In genomic region chr11:65637794-65638317, GRCh38 we compare ENCODE assay signal across 1 cellular context.
TF ChIP-seq lines count a peak whose summit lies in the region.

A gene with protein sequence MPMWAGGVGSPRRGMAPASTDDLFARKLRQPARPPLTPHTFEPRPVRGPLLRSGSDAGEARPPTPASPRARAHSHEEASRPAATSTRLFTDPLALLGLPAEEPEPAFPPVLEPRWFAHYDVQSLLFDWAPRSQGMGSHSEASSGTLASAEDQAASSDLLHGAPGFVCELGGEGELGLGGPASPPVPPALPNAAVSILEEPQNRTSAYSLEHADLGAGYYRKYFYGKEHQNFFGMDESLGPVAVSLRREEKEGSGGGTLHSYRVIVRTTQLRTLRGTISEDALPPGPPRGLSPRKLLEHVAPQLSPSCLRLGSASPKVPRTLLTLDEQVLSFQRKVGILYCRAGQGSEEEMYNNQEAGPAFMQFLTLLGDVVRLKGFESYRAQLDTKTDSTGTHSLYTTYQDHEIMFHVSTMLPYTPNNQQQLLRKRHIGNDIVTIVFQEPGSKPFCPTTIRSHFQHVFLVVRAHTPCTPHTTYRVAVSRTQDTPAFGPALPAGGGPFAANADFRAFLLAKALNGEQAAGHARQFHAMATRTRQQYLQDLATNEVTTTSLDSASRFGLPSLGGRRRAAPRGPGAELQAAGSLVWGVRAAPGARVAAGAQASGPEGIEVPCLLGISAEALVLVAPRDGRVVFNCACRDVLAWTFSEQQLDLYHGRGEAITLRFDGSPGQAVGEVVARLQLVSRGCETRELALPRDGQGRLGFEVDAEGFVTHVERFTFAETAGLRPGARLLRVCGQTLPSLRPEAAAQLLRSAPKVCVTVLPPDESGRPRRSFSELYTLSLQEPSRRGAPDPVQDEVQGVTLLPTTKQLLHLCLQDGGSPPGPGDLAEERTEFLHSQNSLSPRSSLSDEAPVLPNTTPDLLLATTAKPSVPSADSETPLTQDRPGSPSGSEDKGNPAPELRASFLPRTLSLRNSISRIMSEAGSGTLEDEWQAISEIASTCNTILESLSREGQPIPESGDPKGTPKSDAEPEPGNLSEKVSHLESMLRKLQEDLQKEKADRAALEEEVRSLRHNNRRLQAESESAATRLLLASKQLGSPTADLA (plus strand): TSS chr11:65638101. CDS start chr11:65640922, 2,821 bp downstream.

TF ChIP-seq in K562, 482 proteins besides CTCF, POLR2A, EP300 and RAD21 (continued from another document and continues in another):
- TF ChIP-seq, protein P1, sequence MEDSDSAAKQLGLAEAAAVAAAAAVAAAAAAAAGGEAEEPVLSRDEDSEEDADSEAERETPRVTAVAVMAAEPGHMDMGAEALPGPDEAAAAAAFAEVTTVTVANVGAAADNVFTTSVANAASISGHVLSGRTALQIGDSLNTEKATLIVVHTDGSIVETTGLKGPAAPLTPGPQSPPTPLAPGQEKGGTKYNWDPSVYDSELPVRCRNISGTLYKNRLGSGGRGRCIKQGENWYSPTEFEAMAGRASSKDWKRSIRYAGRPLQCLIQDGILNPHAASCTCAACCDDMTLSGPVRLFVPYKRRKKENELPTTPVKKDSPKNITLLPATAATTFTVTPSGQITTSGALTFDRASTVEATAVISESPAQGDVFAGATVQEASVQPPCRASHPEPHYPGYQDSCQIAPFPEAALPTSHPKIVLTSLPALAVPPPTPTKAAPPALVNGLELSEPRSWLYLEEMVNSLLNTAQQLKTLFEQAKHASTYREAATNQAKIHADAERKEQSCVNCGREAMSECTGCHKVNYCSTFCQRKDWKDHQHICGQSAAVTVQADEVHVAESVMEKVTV (CRISPR knock-in tag; IDR thresholded peaks at IDR 0.05) = 0 out of 2 replicates have a peak, but pooled peaks have one; percentile 18
- TF ChIP-seq MAFF (IDR thresholded peaks at IDR 0.05; ENCODE audit: low read length) = no peak
- peak; percentile 23 for TF ChIP-seq FIP1L1 (IDR thresholded peaks at IDR 0.05; ENCODE audit: low read depth, low read length, poor library complexity, severe bottlenecking)
- TF ChIP-seq, protein P2, sequence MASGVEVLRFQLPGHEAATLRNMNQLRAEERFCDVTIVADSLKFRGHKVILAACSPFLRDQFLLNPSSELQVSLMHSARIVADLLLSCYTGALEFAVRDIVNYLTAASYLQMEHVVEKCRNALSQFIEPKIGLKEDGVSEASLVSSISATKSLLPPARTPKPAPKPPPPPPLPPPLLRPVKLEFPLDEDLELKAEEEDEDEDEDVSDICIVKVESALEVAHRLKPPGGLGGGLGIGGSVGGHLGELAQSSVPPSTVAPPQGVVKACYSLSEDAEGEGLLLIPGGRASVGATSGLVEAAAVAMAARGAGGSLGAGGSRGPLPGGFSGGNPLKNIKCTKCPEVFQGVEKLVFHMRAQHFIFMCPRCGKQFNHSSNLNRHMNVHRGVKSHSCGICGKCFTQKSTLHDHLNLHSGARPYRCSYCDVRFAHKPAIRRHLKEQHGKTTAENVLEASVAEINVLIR (CRISPR knock-in tag; IDR thresholded peaks at IDR 0.05) = no peak
- TF ChIP-seq ZEB2 (IDR thresholded peaks at IDR 0.05) = no peak
- TF ChIP-seq AFF4 (CRISPR knock-in tag; IDR thresholded peaks at IDR 0.05) = no peak
- no peak for TF ChIP-seq TFAM (CRISPR knock-in tag; conservative IDR thresholded peaks at IDR 0.05)
- no peak for TF ChIP-seq ZNF23 (CRISPR knock-in tag; IDR thresholded peaks at IDR 0.05)
- no peak for TF ChIP-seq ZNF124 (CRISPR knock-in tag; IDR thresholded peaks at IDR 0.05)
- TF ChIP-seq RCOR1 (IDR thresholded peaks at IDR 0.05; ENCODE audit: borderline replicate concordance in 1 of 2, low read depth in 2 of 2, low read length in 2 of 2) = peak in 1 of 2 experiments; percentile 64; a peak in 1 of 4 replicates
- no peak for TF ChIP-seq NCOA6 (IDR thresholded peaks at IDR 0.05)
- TF ChIP-seq, protein P3, sequence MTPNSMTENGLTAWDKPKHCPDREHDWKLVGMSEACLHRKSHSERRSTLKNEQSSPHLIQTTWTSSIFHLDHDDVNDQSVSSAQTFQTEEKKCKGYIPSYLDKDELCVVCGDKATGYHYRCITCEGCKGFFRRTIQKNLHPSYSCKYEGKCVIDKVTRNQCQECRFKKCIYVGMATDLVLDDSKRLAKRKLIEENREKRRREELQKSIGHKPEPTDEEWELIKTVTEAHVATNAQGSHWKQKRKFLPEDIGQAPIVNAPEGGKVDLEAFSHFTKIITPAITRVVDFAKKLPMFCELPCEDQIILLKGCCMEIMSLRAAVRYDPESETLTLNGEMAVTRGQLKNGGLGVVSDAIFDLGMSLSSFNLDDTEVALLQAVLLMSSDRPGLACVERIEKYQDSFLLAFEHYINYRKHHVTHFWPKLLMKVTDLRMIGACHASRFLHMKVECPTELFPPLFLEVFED (CRISPR knock-in tag; conservative IDR thresholded peaks at IDR 0.05) = no peak
- TF ChIP-seq ZC3H11A (IDR thresholded peaks at IDR 0.05; ENCODE audit: low read depth, low read length) = no peak
- no peak for TF ChIP-seq MCM5 (IDR thresholded peaks at IDR 0.05; ENCODE audit: low read depth)
- peak; percentile 85; the same call in 1 of the 2 replicates for TF ChIP-seq THAP7 (CRISPR knock-in tag; IDR thresholded peaks at IDR 0.05)
- peak; percentile 36; the same call in 1 of the 2 replicates for TF ChIP-seq HCFC1 (IDR thresholded peaks at IDR 0.05; ENCODE audit: low read depth, low read length)
- no peak for TF ChIP-seq CBX8 (IDR thresholded peaks at IDR 0.05; ENCODE audit: borderline replicate concordance, extremely low read depth, low read depth, low read length, poor library complexity, severe bottlenecking)
- no peak for TF ChIP-seq HEY1 (CRISPR knock-in tag; IDR thresholded peaks at IDR 0.05; ENCODE audit: borderline replicate concordance)
- TF ChIP-seq REST (CRISPR knock-in tag; IDR thresholded peaks at IDR 0.05; ENCODE audit: low read depth) = peak; percentile 77; the same call in 1 of the 2 replicates
- TF ChIP-seq ZNF583 (CRISPR knock-in tag; IDR thresholded peaks at IDR 0.05) = no peak; the same call in 1 of the 2 replicates
- TF ChIP-seq, protein P4, sequence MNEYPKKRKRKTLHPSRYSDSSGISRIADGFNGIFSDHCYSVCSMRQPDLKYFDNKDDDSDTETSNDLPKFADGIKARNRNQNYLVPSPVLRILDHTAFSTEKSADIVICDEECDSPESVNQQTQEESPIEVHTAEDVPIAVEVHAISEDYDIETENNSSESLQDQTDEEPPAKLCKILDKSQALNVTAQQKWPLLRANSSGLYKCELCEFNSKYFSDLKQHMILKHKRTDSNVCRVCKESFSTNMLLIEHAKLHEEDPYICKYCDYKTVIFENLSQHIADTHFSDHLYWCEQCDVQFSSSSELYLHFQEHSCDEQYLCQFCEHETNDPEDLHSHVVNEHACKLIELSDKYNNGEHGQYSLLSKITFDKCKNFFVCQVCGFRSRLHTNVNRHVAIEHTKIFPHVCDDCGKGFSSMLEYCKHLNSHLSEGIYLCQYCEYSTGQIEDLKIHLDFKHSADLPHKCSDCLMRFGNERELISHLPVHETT (CRISPR knock-in tag; conservative IDR thresholded peaks at IDR 0.05 in 1 of 2, IDR thresholded peaks at IDR 0.05 in 1 of 2) = peak in 1 of 2 experiments; percentile 80; a peak in 2 of 4 replicates
- TF ChIP-seq TSHZ1 (CRISPR knock-in tag; IDR thresholded peaks at IDR 0.05) = no peak
- no peak for TF ChIP-seq NR2C1 (IDR thresholded peaks at IDR 0.05)
- no peak for TF ChIP-seq NR2C1 (tag; IDR thresholded peaks at IDR 0.05)
- no peak for TF ChIP-seq ZKSCAN8 (CRISPR knock-in tag; IDR thresholded peaks at IDR 0.05)
- no peak for TF ChIP-seq ZKSCAN1 (IDR thresholded peaks at IDR 0.05; ENCODE audit: low read depth, low read length)
- TF ChIP-seq ARHGAP35 (IDR thresholded peaks at IDR 0.05; ENCODE audit: partially characterized antibody) = no peak
- TF ChIP-seq NELFE (IDR thresholded peaks at IDR 0.05; ENCODE audit: insufficient read depth, insufficient read length) = no peak
- 0 out of 2 replicates have a peak, but pooled peaks have one; percentile 20 for TF ChIP-seq CREM (IDR thresholded peaks at IDR 0.05; ENCODE audit: low read depth)
- no peak for TF ChIP-seq ZNF197 (CRISPR knock-in tag; IDR thresholded peaks at IDR 0.05; ENCODE audit: low read depth)
- TF ChIP-seq, protein P5, sequence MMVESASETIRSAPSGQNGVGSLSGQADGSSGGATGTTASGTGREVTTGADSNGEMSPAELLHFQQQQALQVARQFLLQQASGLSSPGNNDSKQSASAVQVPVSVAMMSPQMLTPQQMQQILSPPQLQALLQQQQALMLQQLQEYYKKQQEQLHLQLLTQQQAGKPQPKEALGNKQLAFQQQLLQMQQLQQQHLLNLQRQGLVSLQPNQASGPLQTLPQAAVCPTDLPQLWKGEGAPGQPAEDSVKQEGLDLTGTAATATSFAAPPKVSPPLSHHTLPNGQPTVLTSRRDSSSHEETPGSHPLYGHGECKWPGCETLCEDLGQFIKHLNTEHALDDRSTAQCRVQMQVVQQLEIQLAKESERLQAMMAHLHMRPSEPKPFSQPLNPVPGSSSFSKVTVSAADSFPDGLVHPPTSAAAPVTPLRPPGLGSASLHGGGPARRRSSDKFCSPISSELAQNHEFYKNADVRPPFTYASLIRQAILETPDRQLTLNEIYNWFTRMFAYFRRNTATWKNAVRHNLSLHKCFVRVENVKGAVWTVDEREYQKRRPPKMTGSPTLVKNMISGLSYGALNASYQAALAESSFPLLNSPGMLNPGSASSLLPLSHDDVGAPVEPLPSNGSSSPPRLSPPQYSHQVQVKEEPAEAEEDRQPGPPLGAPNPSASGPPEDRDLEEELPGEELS (CRISPR knock-in tag; IDR thresholded peaks at IDR 0.05; ENCODE audit: borderline replicate concordance) = no peak
- TF ChIP-seq KLF1 (tag; IDR thresholded peaks at IDR 0.05) = no peak
- no peak for TF ChIP-seq CC2D1A (IDR thresholded peaks at IDR 0.05)
